ENCODE assay signal across 17 cellular contexts in the genomic region with DNA sequence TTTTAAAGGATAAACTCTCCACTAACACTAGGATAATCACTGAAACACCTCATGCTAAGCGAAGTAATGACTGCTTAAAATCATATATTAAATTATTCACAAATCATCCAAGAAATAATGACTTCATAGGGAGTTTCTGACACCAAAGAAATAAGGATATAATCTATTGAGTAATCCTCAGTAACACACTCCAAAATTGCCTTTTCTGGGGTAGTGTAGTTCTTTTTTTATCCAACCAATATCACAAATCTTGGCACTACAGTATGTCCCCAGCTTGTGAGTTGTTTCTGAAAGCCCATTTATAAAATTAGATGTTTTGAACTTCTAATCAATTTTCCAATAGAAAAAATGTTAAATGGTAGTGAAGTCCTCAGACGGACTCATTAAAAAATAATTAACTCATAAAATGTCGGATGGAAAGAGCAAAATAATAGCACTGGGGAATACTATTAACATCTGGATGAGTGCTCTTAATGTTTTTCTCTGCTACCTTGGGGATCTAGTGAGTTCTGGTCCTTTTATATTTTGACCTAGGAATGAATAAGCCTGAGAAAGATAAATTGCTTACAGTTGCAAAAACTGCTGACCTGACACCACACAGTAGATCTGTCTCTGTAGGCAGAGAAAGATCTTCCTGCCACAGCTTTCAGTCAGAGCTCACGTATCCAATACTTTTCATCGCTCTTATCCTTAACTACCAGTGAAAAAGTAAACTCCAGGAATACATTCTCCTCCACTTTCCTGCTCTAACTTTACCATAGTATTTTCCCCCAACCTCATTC.
DNase-seq lines count a peak whose midpoint lies in the region; ATAC-seq and TF ChIP-seq lines count a peak whose summit lies in the region.
"Had no signal": no experiment of that assay in that cellular context is flagged by ENCODE, and none has a peak within 500 bp of the region (broad histone marks: within the 10 kb centered on the region; RNA-seq: fewer than 3 reads in every experiment).

No MANE protein-coding gene starts in this region.

- H3K36me3 Mint-ChIP-seq in nephron (ENCODE audit: low read depth) (no peaks in the 10 kb centered on the region), nephron progenitor cell (ENCODE audit: low read depth) (no peaks in the 10 kb centered on the region)

- H3K9me3 ChIP-seq in left ventricle myocardium inferior (replicated peaks) (no peaks in the 10 kb centered on the region), adipocyte (ENCODE audit: control insufficient read depth, low read length) (no peaks in the 10 kb centered on the region)
- H3K9me3 ChIP-seq: SJSA1 had no signal

- ATAC-seq in left ventricle myocardium superior (peak; percentile 21), HG03439 (IDR thresholded peaks at IDR 0.05; ENCODE audit: unreplicated experiment) (no peak), GM21825 (IDR thresholded peaks at IDR 0.05; ENCODE audit: unreplicated experiment) (no peak)

- H3K4me1 ChIP-seq in left ventricle myocardium inferior (no peaks in the 10 kb centered on the region), adipocyte (ENCODE audit: control insufficient read depth, insufficient read depth, low read length) (peaks cover 14% of the 10 kb centered on the region)
- H3K4me1 ChIP-seq: BLaER1 treated with 17β-estradiol and CSF1 and Interleukin-3, amounts not matched to agents 10 nM and 100 nM; SJSA1 had no signal

- H3K4me3 ChIP-seq in left ventricle myocardium inferior (no peak overlapping the region), adipocyte (ENCODE audit: low read length) (peak overlapping the region; percentile 6)
- H3K4me3 ChIP-seq: BLaER1 treated with 17β-estradiol and CSF1 and Interleukin-3, amounts not matched to agents 10 nM and 100 nM; SJSA1 had no signal

- TF ChIP-seq CTCF in left ventricle myocardium inferior (IDR thresholded peaks at IDR 0.05; ENCODE audit: borderline replicate concordance) (no peak), nephron (IDR thresholded peaks at IDR 0.05; ENCODE audit: unreplicated experiment in 3 of 3) (no peak), nephron progenitor cell (IDR thresholded peaks at IDR 0.05) (no peak)

- H3K9me3 Mint-ChIP-seq in nephron (peaks cover 2% of the 10 kb centered on the region), nephron progenitor cell (no peaks in the 10 kb centered on the region)

- peaks cover 8% of the 10 kb centered on the region for H3K27me3 Mint-ChIP-seq in nephron (ENCODE audit: low read depth)
- H3K27me3 Mint-ChIP-seq in nephron progenitor cell (ENCODE audit: low read depth, poor library complexity) = no peaks in the 10 kb centered on the region
- H3K27me3 Mint-ChIP-seq: CD4-positive, alpha-beta T cell had no signal

- no peaks in the 10 kb centered on the region for H3K36me3 ChIP-seq in left ventricle myocardium inferior
- H3K36me3 ChIP-seq in adipocyte (ENCODE audit: control insufficient read depth, insufficient read depth, low read length, severe bottlenecking) = no peaks in the 10 kb centered on the region
- H3K36me3 ChIP-seq: BLaER1 treated with 17β-estradiol and CSF1 and Interleukin-3, amounts not matched to agents 10 nM and 100 nM; SJSA1 had no signal

- H3K27me3 ChIP-seq in left ventricle myocardium inferior (ENCODE audit: low read depth) (no peaks in the 10 kb centered on the region), adipocyte (replicated peaks; ENCODE audit: control insufficient read depth, insufficient read depth, low read length) (no peaks in the 10 kb centered on the region)
- H3K27me3 ChIP-seq: BLaER1 treated with 17β-estradiol and CSF1 and Interleukin-3, amounts not matched to agents 10 nM and 100 nM; SJSA1 had no signal

- H3K4me1 Mint-ChIP-seq in nephron (peaks cover 15% of the 10 kb centered on the region), nephron progenitor cell (peaks cover 6% of the 10 kb centered on the region)

- peak overlapping the region; percentile 0 to 50 (median 23) for H3K27ac Mint-ChIP-seq in nephron
- no peak overlapping the region for H3K27ac Mint-ChIP-seq in nephron progenitor cell
- H3K27ac Mint-ChIP-seq: CD4-positive, alpha-beta T cell had no signal

- no peak overlapping the region for H3K4me3 Mint-ChIP-seq in nephron
- no peak overlapping the region for H3K4me3 Mint-ChIP-seq in nephron progenitor cell
- H3K4me3 Mint-ChIP-seq: CD4-positive, alpha-beta T cell had no signal

- H3K9ac ChIP-seq in adipocyte (ENCODE audit: low read length) = no peak overlapping the region
- H3K9ac ChIP-seq: BLaER1 treated with 17β-estradiol and CSF1 and Interleukin-3, amounts not matched to agents 10 nM and 100 nM had no signal

- intact Hi-C loops in left ventricle myocardium superior (cut with micrococcal nuclease) (no loop called here), left ventricle myocardium inferior (cut with micrococcal nuclease) (no loop called here)

- H3K27ac ChIP-seq in left ventricle myocardium inferior (replicated peaks) = no peak overlapping the region
- H3K27ac ChIP-seq: BLaER1 treated with 17β-estradiol and CSF1 and Interleukin-3, amounts not matched to agents 10 nM and 100 nM; SJSA1 had no signal

- DNase-seq in left ventricle myocardium superior (no peak), left ventricle myocardium inferior (no peak), adipocyte (ENCODE audit: low read depth) (no peak), nephron progenitor cell (no peak)
- DNase-seq: AML-193; CD4-positive, alpha-beta T cell; KG1; MM.1S; NCI-H2029; NCI-H446; NCI-H524 treated with DMSO at 0.1 percent for 48 hours; NCI-H774 had no signal
